12 cellular contexts compared by ENCODE assay signal in genomic region chr1:230301322-230301721, GRCh38.
"Had no signal": no experiment of that assay in that cellular context is flagged by ENCODE, and none has a peak within 500 bp of the region (broad histone marks: within the 10 kb centered on the region; RNA-seq: fewer than 3 reads in every experiment).

No MANE protein-coding gene starts in this region.

- H3K4me3 ChIP-seq: gastroesophageal sphincter, smooth muscle cell, suprapubic skin had no signal

- H3K4me1 Mint-ChIP-seq: WTC11 had no signal

- H3K27ac ChIP-seq: gastroesophageal sphincter, suprapubic skin had no signal

- DNase-seq: activated CD4-positive, alpha-beta T cell treated with anti-CD3 and anti-CD28 coated beads, Interleukin-2, amount 10 ng/mL, durations not matched to agents 24 days and 14 days; activated naive CD4-positive, alpha-beta T cell treated with anti-CD3 and anti-CD28 coated beads for 36 hours; activated T-cell treated with anti-CD3 and anti-CD28 coated beads for 4 hours; central memory CD4-positive, alpha-beta T cell; stimulated activated naive CD4-positive, alpha-beta T cell; T-cell had no signal

- H3K9me3 Mint-ChIP-seq: activated CD4-positive, alpha-beta T cell treated with anti-CD3 and anti-CD28 coated beads, Interleukin-2, amount 10 ng/mL, durations not matched to agents 24 days and 14 days; activated naive CD4-positive, alpha-beta T cell treated with anti-CD3 and anti-CD28 coated beads for 36 hours; activated T-helper 17 cell treated with anti-CD3 and anti-CD28 coated beads, Interleukin-2, amount 50 U/mL, for 72 hours; T-cell; type B pancreatic cell; WTC11 had no signal

- H3K27me3 Mint-ChIP-seq: T-cell had no signal

- ATAC-seq: activated T-helper 17 cell treated with anti-CD3 and anti-CD28 coated beads, Interleukin-2, amount 50 U/mL, for 72 hours; gastroesophageal sphincter; T-cell; WTC11 had no signal

- H3K4me3 Mint-ChIP-seq: activated CD4-positive, alpha-beta T cell treated with anti-CD3 and anti-CD28 coated beads, Interleukin-2, amount 10 ng/mL, durations not matched to agents 24 days and 14 days; activated naive CD4-positive, alpha-beta T cell treated with anti-CD3 and anti-CD28 coated beads for 36 hours; activated T-helper 17 cell treated with anti-CD3 and anti-CD28 coated beads, Interleukin-2, amount 50 U/mL, for 72 hours; T-cell; type B pancreatic cell; WTC11 had no signal

- H3K36me3 Mint-ChIP-seq: T-cell, type B pancreatic cell, WTC11 had no signal

- H3K36me3 ChIP-seq: gastroesophageal sphincter, suprapubic skin had no signal

- H3K27ac Mint-ChIP-seq: activated CD4-positive, alpha-beta T cell treated with anti-CD3 and anti-CD28 coated beads, Interleukin-2, amount 10 ng/mL, durations not matched to agents 24 days and 14 days; activated naive CD4-positive, alpha-beta T cell treated with anti-CD3 and anti-CD28 coated beads for 36 hours; activated T-helper 17 cell treated with anti-CD3 and anti-CD28 coated beads, Interleukin-2, amount 50 U/mL, for 72 hours; T-cell; type B pancreatic cell; WTC11 had no signal

- H3K27me3 ChIP-seq: gastroesophageal sphincter, suprapubic skin had no signal

- H3K9me3 ChIP-seq: gastroesophageal sphincter, suprapubic skin had no signal

- H3K4me1 ChIP-seq: gastroesophageal sphincter, suprapubic skin had no signal

- H3K4me2 ChIP-seq: smooth muscle cell had no signal
